1 cellular context compared by ENCODE assay signal in the genomic region with DNA sequence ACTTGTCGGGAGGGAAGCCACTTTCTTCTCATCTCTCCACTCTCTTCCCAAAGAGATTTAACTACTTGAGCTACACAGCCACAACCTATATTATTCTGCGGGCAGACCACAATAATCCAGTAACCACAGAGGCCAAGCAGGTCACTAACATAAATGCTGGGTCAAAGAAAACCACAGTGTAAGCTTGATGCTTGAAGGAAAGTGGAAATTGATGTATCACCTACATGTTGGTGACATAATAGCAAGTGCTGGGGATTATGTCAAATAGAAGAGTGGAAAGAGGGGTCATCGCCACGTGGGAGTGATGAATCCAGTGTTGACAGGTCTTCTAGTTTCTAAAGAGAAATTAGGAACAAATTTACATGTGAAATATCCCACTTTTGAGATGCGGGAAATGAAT.
A peak's percentile ranks its signal among the peaks of the same experiment; 100 is the strongest.
TF ChIP-seq lines count a peak whose summit lies in the region.

No MANE protein-coding gene starts in this region.

TF ChIP-seq in K562, 482 proteins besides CTCF, POLR2A, EP300 and RAD21 (continues in another document):
- TF ChIP-seq SRSF1 (IDR thresholded peaks at IDR 0.05; ENCODE audit: low read depth, low read length) (no peak), CHD4 (IDR thresholded peaks at IDR 0.05; ENCODE audit: insufficient read depth, insufficient replicate concordance, low read depth, low read length, poor library complexity, severe bottlenecking) (no peak), ZNF398 (CRISPR knock-in tag; IDR thresholded peaks at IDR 0.05) (no peak), CBFA2T3 (IDR thresholded peaks at IDR 0.05) (peak; percentile 50), TEAD4 (IDR thresholded peaks at IDR 0.05; ENCODE audit: low read length) (peak; percentile 48; the same call in 1 of the 2 replicates), TEAD4 (CRISPR knock-in tag; IDR thresholded peaks at IDR 0.05; ENCODE audit: borderline replicate concordance) (no peak), KDM1A (IDR thresholded peaks at IDR 0.05) (peak; percentile 86 to 89), SNIP1 (IDR thresholded peaks at IDR 0.05; ENCODE audit: low read depth) (no peak), MEIS2 (IDR thresholded peaks at IDR 0.05; ENCODE audit: partially characterized antibody) (peak; percentile 74), E2F4 (CRISPR knock-in tag; IDR thresholded peaks at IDR 0.05; ENCODE audit: low read depth) (no peak), NKRF (IDR thresholded peaks at IDR 0.05; ENCODE audit: borderline replicate concordance) (no peak), HDGF (IDR thresholded peaks at IDR 0.05) (no peak), SIN3A (IDR thresholded peaks at IDR 0.05; ENCODE audit: borderline replicate concordance in 2 of 2, control insufficient read depth in 1 of 2, low read depth in 2 of 2, low read length in 2 of 2) (no peak), MLLT1 (IDR thresholded peaks at IDR 0.05) (peak in 1 of 2 experiments; percentile 97; a peak in 2 of 4 replicates), HNRNPL (IDR thresholded peaks at IDR 0.05; ENCODE audit: low read depth, low read length) (no peak), PHB (CRISPR knock-in tag; IDR thresholded peaks at IDR 0.05) (no peak), ZFPM2 (CRISPR knock-in tag; IDR thresholded peaks at IDR 0.05) (no peak), EWSR1 (IDR thresholded peaks at IDR 0.05; ENCODE audit: borderline replicate concordance, low read depth, partially characterized antibody) (no peak), GABPB2 (CRISPR knock-in tag; conservative IDR thresholded peaks at IDR 0.05) (no peak)
- TF ChIP-seq, protein P1, sequence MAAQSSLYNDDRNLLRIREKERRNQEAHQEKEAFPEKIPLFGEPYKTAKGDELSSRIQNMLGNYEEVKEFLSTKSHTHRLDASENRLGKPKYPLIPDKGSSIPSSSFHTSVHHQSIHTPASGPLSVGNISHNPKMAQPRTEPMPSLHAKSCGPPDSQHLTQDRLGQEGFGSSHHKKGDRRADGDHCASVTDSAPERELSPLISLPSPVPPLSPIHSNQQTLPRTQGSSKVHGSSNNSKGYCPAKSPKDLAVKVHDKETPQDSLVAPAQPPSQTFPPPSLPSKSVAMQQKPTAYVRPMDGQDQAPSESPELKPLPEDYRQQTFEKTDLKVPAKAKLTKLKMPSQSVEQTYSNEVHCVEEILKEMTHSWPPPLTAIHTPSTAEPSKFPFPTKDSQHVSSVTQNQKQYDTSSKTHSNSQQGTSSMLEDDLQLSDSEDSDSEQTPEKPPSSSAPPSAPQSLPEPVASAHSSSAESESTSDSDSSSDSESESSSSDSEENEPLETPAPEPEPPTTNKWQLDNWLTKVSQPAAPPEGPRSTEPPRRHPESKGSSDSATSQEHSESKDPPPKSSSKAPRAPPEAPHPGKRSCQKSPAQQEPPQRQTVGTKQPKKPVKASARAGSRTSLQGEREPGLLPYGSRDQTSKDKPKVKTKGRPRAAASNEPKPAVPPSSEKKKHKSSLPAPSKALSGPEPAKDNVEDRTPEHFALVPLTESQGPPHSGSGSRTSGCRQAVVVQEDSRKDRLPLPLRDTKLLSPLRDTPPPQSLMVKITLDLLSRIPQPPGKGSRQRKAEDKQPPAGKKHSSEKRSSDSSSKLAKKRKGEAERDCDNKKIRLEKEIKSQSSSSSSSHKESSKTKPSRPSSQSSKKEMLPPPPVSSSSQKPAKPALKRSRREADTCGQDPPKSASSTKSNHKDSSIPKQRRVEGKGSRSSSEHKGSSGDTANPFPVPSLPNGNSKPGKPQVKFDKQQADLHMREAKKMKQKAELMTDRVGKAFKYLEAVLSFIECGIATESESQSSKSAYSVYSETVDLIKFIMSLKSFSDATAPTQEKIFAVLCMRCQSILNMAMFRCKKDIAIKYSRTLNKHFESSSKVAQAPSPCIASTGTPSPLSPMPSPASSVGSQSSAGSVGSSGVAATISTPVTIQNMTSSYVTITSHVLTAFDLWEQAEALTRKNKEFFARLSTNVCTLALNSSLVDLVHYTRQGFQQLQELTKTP (IDR thresholded peaks at IDR 0.05; ENCODE audit: low read depth in 1 of 2, partially characterized antibody in 2 of 2), result no peak
- TF ChIP-seq, protein P2, sequence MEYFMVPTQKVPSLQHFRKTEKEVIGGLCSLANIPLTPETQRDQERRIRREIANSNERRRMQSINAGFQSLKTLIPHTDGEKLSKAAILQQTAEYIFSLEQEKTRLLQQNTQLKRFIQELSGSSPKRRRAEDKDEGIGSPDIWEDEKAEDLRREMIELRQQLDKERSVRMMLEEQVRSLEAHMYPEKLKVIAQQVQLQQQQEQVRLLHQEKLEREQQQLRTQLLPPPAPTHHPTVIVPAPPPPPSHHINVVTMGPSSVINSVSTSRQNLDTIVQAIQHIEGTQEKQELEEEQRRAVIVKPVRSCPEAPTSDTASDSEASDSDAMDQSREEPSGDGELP (CRISPR knock-in tag; IDR thresholded peaks at IDR 0.05; ENCODE audit: borderline replicate concordance), result no peak
- TF ChIP-seq, protein P3, sequence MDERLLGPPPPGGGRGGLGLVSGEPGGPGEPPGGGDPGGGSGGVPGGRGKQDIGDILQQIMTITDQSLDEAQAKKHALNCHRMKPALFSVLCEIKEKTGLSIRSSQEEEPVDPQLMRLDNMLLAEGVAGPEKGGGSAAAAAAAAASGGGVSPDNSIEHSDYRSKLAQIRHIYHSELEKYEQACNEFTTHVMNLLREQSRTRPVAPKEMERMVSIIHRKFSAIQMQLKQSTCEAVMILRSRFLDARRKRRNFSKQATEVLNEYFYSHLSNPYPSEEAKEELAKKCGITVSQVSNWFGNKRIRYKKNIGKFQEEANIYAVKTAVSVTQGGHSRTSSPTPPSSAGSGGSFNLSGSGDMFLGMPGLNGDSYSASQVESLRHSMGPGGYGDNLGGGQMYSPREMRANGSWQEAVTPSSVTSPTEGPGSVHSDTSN (CRISPR knock-in tag; IDR thresholded peaks at IDR 0.05; ENCODE audit: low read depth), result no peak
- TF ChIP-seq, protein P3 (tag; conservative IDR thresholded peaks at IDR 0.05; ENCODE audit: low read depth), result peak; percentile 62; the same call in 1 of the 2 replicates
- TF ChIP-seq, protein P4, sequence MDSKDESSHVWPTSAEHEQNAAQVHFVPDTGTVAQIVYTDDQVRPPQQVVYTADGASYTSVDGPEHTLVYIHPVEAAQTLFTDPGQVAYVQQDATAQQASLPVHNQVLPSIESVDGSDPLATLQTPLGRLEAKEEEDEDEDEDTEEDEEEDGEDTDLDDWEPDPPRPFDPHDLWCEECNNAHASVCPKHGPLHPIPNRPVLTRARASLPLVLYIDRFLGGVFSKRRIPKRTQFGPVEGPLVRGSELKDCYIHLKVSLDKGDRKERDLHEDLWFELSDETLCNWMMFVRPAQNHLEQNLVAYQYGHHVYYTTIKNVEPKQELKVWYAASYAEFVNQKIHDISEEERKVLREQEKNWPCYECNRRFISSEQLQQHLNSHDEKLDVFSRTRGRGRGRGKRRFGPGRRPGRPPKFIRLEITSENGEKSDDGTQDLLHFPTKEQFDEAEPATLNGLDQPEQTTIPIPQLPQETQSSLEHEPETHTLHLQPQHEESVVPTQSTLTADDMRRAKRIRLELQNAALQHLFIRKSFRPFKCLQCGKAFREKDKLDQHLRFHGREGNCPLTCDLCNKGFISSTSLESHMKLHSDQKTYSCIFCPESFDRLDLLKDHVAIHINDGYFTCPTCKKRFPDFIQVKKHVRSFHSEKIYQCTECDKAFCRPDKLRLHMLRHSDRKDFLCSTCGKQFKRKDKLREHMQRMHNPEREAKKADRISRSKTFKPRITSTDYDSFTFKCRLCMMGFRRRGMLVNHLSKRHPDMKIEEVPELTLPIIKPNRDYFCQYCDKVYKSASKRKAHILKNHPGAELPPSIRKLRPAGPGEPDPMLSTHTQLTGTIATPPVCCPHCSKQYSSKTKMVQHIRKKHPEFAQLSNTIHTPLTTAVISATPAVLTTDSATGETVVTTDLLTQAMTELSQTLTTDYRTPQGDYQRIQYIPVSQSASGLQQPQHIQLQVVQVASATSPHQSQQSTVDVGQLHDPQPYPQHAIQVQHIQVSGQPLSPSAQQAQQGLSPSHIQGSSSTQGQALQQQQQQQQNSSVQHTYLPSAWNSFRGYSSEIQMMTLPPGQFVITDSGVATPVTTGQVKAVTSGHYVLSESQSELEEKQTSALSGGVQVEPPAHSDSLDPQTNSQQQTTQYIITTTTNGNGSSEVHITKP (IDR thresholded peaks at IDR 0.05; ENCODE audit: partially characterized antibody), result no peak
